In the genomic region with DNA sequence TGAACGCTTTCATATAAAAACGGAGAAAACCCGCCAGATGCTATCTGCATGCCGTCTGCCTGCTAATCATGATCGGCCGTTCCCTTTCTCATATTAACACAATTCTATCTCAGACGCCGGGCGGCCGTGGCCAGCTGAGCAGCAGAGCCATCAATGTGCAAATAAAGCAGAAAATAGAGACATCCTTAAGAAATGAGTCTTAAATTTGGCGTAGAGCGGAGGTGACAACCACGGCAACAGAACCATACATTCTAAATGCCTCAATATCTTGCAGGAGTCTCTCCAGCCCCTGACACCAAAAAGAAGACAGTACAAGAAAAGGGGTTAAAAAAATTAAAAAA, we compare ENCODE assay signal across 8 cellular contexts. TPM values are rescaled to one million over a fixed set of nuclear protein-coding genes. Genes with fewer than 3 reads are reported as not detected.
A peak's percentile ranks its signal among the peaks of the same experiment; 100 is the strongest.
DNase-seq lines count a peak whose midpoint lies in the region; ATAC-seq and TF ChIP-seq lines count a peak whose summit lies in the region.

No MANE protein-coding gene starts in this region.

- DNase-seq in heart right ventricle: no peak
- DNase-seq in cardiac septum (ENCODE audit: low spot score): no peak
- DNase-seq in RWPE2 (ENCODE audit: low spot score): no peak
- no peak for DNase-seq in esophagus squamous epithelium (lab: John Stamatoyannopoulos, UW)
- DNase-seq in retinal pigment epithelial cell (ENCODE audit: low read depth): no peak
- no peak for DNase-seq in amygdala (lab: John Stamatoyannopoulos, UW)
- no peak for DNase-seq in NCI-H226

- no peak for TF ChIP-seq POLR2A in esophagus squamous epithelium (IDR thresholded peaks at IDR 0.05)

- intact Hi-C loops in heart right ventricle (cut with DNase I): loop anchor here in 7 of 10 donors (2.0 to 10.0 kb wide), 12 partner anchors 111 to 1426 kb away; a partner anchor contains a TSS
- intact Hi-C loops in cardiac septum (cut with DNase I): loop anchor here (2.0 to 5.0 kb wide), 3 partner anchors 426 to 1031 kb away; a partner anchor contains a TSS
- intact Hi-C loops in esophagus squamous epithelium (cut with DNase I): no loop called here

- H3K27ac ChIP-seq in heart right ventricle: peak overlapping the region; percentile 15 to 96 (median 88)
- H3K27ac ChIP-seq in RWPE2 (ENCODE audit: poor library complexity, severe bottlenecking): peak overlapping the region; percentile 46
- H3K27ac ChIP-seq in esophagus squamous epithelium: peak overlapping the region; percentile 88 to 92 (median 92)

- H3K4me1 ChIP-seq in heart right ventricle (peaks cover 0 to 39% (median 25%) of the 10 kb centered on the region in 9 donors), RWPE2 (ENCODE audit: insufficient read depth, poor library complexity, severe bottlenecking) (peaks cover 2% of the 10 kb centered on the region), esophagus squamous epithelium (peaks cover 7 to 92% (median 16%) of the 10 kb centered on the region in 3 donors)

- H3K9me3 ChIP-seq in heart right ventricle (no peaks in the 10 kb centered on the region), RWPE2 (ENCODE audit: severe bottlenecking) (no peaks in the 10 kb centered on the region), esophagus squamous epithelium (no peaks in the 10 kb centered on the region)

- H3K27me3 ChIP-seq in heart right ventricle: peaks cover 0 to 93% (median 24%) of the 10 kb centered on the region in 7 donors
- peaks cover 62% of the 10 kb centered on the region for H3K27me3 ChIP-seq in RWPE2 (ENCODE audit: insufficient read depth, poor library complexity, severe bottlenecking)
- peaks cover 0 to 94% (median 22%) of the 10 kb centered on the region in 4 donors for H3K27me3 ChIP-seq in esophagus squamous epithelium

- H3K4me3 ChIP-seq in heart right ventricle (peak overlapping the region; percentile 34 to 90 (median 72)), RWPE2 (ENCODE audit: severe bottlenecking) (peak overlapping the region; percentile 80), esophagus squamous epithelium (peak overlapping the region; percentile 52 to 79 (median 68)), retinal pigment epithelial cell (ENCODE audit: low read length) (peak overlapping the region; percentile 62)

- H3K36me3 ChIP-seq in heart right ventricle (no peaks in the 10 kb centered on the region), RWPE2 (ENCODE audit: low read depth) (no peaks in the 10 kb centered on the region), esophagus squamous epithelium (peaks cover 0 to 4% (median 0%) of the 10 kb centered on the region in 3 donors)

- ATAC-seq in heart right ventricle (no peak), RWPE2 (ENCODE audit: low read depth) (no peak), HG02623 (IDR thresholded peaks at IDR 0.05; ENCODE audit: unreplicated experiment) (no peak)

- TF ChIP-seq CTCF in heart right ventricle (IDR thresholded peaks at IDR 0.05) (no peak), RWPE2 (IDR thresholded peaks at IDR 0.05; ENCODE audit: poor library complexity, severe bottlenecking) (no peak), esophagus squamous epithelium (IDR thresholded peaks at IDR 0.05) (no peak), retinal pigment epithelial cell (conservative IDR thresholded peaks at IDR 0.05; ENCODE audit: low read depth, low read length) (no peak)

- WGBS in heart right ventricle, 2 donors: 1 to 2% methylated on average over 13 of the region's 13 CpGs
- WGBS in esophagus squamous epithelium, 2 donors: 3 to 4% methylated on average over 13 of the region's 13 CpGs

RNA-seq across cellular contexts. Expression of a gene that starts 2.7 kb away (rescaled TPM):
- total RNA-seq in heart right ventricle (10 to 100 TPM in 8 of 10 donors, 1 to 10 TPM in 2; 3.7 to 39.8 (median 24.5) TPM), cardiac septum (15.4 TPM), esophagus squamous epithelium (10 to 100 TPM; 11.9 to 23.5 (median 14.0) TPM)
- polyA plus RNA-seq in heart right ventricle: 10 to 100 TPM; 13.7 to 21.8 TPM
